In genomic region chr10:46541017-46541661, GRCh38 we compare ENCODE assay signal across 10 cellular contexts. TPM values are rescaled to one million over a fixed set of nuclear protein-coding genes. Genes with fewer than 3 reads are reported as not detected.
A peak's percentile ranks its signal among the peaks of the same experiment; 100 is the strongest.
DNase-seq lines count a peak whose midpoint lies in the region; ATAC-seq and TF ChIP-seq lines count a peak whose summit lies in the region.
"Had no signal": no experiment of that assay in that cellular context is flagged by ENCODE, and none has a peak within 500 bp of the region (broad histone marks: within the 10 kb centered on the region; RNA-seq: fewer than 3 reads in every experiment).

No MANE protein-coding gene starts in this region.

- no peak for TF ChIP-seq CTCF in IMR-90 (conservative IDR thresholded peaks at IDR 0.05; ENCODE audit: low read depth, low read length)
- no peak for TF ChIP-seq CTCF in esophagus squamous epithelium (IDR thresholded peaks at IDR 0.05)
- peak; percentile 67 for TF ChIP-seq CTCF in nephron progenitor cell (IDR thresholded peaks at IDR 0.05)

- in situ Hi-C loops in ACHN (cut with HindIII; ENCODE audit: low pct_ligation_motif_present, low pct_unique_long_range_greater_than_20kb, low sequenced_read_pairs) (loop anchor here (25.0 kb wide), 1 partner anchor 896 kb away; no protein-coding TSS in a partner anchor), IMR-90 (cut with MboI; ENCODE audit: low sequenced_read_pairs) (loop anchor here (25.0 kb wide), 2 partner anchors 871 to 1554 kb away; partner anchors contain the start of gene DEPP1)

- peak overlapping the region; percentile 98 for H4K5ac ChIP-seq in IMR-90 (ENCODE audit: low read depth, low read length)

- no peak overlapping the region for H3K27ac Mint-ChIP-seq in nephron progenitor cell
- H3K27ac Mint-ChIP-seq: dendritic cell treated with granulocyte-macrophage colony-stimulating factor and Interleukin-4, amounts not matched to agents 40 ng/mL and 50 ng/mL, for 4 days had no signal

- no peak for TF ChIP-seq RAD21 in IMR-90 (IDR thresholded peaks at IDR 0.05; ENCODE audit: low read length)

- no TSS peak for BruUV-seq in IMR-90 (replicated peaks; lab: Mats Ljungman, UMichigan)

- H3K9me1 ChIP-seq in IMR-90 (ENCODE audit: insufficient read depth, low read length): peaks cover 18% of the 10 kb centered on the region

- H4K91ac ChIP-seq in IMR-90 (ENCODE audit: insufficient read depth, low read depth, low read length): peak overlapping the region; percentile 100

- POLR2A ChIA-PET in IMR-90 (lab: Charles Lee; ENCODE audit: unreplicated experiment): no interaction called here

- H3K4ac ChIP-seq in IMR-90 (ENCODE audit: low read depth, low read length): peak overlapping the region; percentile 96

- peak overlapping the region; percentile 76 for H3K4me3 Mint-ChIP-seq in nephron progenitor cell
- H3K4me3 Mint-ChIP-seq: dendritic cell treated with granulocyte-macrophage colony-stimulating factor and Interleukin-4, amounts not matched to agents 40 ng/mL and 50 ng/mL, for 4 days had no signal

- peak overlapping the region; percentile 83 for H2AFZ ChIP-seq in IMR-90 (replicated peaks; ENCODE audit: low read length, poor library complexity)

- H3K4me1 ChIP-seq in IMR-90 (ENCODE audit: control insufficient read depth, insufficient read depth, low read length): peaks cover 16% of the 10 kb centered on the region
- peaks cover 16 to 52% (median 21%) of the 10 kb centered on the region in 3 donors for H3K4me1 ChIP-seq in esophagus squamous epithelium

- peak overlapping the region; percentile 73 to 78; a peak in 3 of 4 replicates for H4K8ac ChIP-seq in IMR-90 (ENCODE audit: low read depth in 2 of 2, low read length in 2 of 2)

- dilution Hi-C loops in IMR-90 (cut with HindIII; ENCODE audit: low sequenced_read_pairs, unreplicated experiment): no loop called here

- H3K4me1 Mint-ChIP-seq in nephron progenitor cell: peaks cover 9% of the 10 kb centered on the region

- H3K9me3 ChIP-seq in IMR-90 (ENCODE audit: control insufficient read depth, insufficient read depth, low read length) (no peaks in the 10 kb centered on the region), esophagus squamous epithelium (no peaks in the 10 kb centered on the region)

- H2BK20ac ChIP-seq in IMR-90 (ENCODE audit: low read depth, low read length): peak overlapping the region; percentile 82

- H4K20me1 ChIP-seq in IMR-90 (ENCODE audit: insufficient read depth, low read length): no peaks in the 10 kb centered on the region

- H3K9ac ChIP-seq in IMR-90 (ENCODE audit: low read depth, low read length): peak overlapping the region; percentile 60; the same call in 1 of the 2 replicates

- ATAC-seq in IMR-90 (ENCODE audit: low read depth) (no peak), HG03460 (IDR thresholded peaks at IDR 0.05; ENCODE audit: unreplicated experiment) (no peak), GM21737 (IDR thresholded peaks at IDR 0.05; ENCODE audit: unreplicated experiment) (no peak)

- H3K27me3 ChIP-seq in IMR-90 (ENCODE audit: control insufficient read depth, insufficient read depth, low read length) (peaks cover 2% of the 10 kb centered on the region), esophagus squamous epithelium (peaks cover 0 to 33% (median 0%) of the 10 kb centered on the region in 4 donors)

- peak overlapping the region; percentile 67 for H2AK9ac ChIP-seq in IMR-90 (replicated peaks; ENCODE audit: low read depth, low read length, poor library complexity)

- H3K23ac ChIP-seq in IMR-90 (ENCODE audit: low read depth, low read length): peak overlapping the region; percentile 35

- TF ChIP-seq POLR2A in IMR-90 (IDR thresholded peaks at IDR 0.05; ENCODE audit: low read depth, low read length) (no peak), esophagus squamous epithelium (IDR thresholded peaks at IDR 0.05) (no peak)

- H3K4me2 ChIP-seq in IMR-90 (ENCODE audit: low read depth, low read length): no peak overlapping the region

- CTCF ChIA-PET in IMR-90 (lab: Yijun Ruan, JAX): interaction anchor here (1.6 to 2.0 kb wide), 2 partner anchors 11 to 24 kb away, joined by 3 to 5 read pairs; no protein-coding TSS in a partner anchor

- no peaks in the 10 kb centered on the region for H3K36me3 Mint-ChIP-seq in nephron progenitor cell (ENCODE audit: low read depth)

- no peaks in the 10 kb centered on the region for H3K9me3 Mint-ChIP-seq in nephron progenitor cell
- H3K9me3 Mint-ChIP-seq: dendritic cell treated with granulocyte-macrophage colony-stimulating factor and Interleukin-4, amounts not matched to agents 40 ng/mL and 50 ng/mL, for 4 days had no signal

- WGBS in IMR-90 (ENCODE audit: extremely low coverage in 2 of 2, insufficient read length in 1 of 2), 2 experiments: 5% methylated on average over 11 of the region's 42 CpGs; no CpG with 5 or more reads in 1 of the 2 experiments
- WGBS in esophagus squamous epithelium, 2 donors: 15 to 19% methylated on average over 14 to 26 of the region's 42 CpGs

- H3K14ac ChIP-seq in IMR-90 (replicated peaks; ENCODE audit: low read depth, low read length): peak overlapping the region; percentile 73

- H2BK120ac ChIP-seq in IMR-90 (ENCODE audit: low read depth, low read length): peak overlapping the region; percentile 98

- no peak overlapping the region for H3K4me3 ChIP-seq in IMR-90 (ENCODE audit: insufficient read depth, low read depth, low read length)
- peak overlapping the region in 3 of 4 donors; percentile 26 to 58 (median 32) for H3K4me3 ChIP-seq in esophagus squamous epithelium

- H3K27me3 Mint-ChIP-seq in nephron progenitor cell (ENCODE audit: low read depth, poor library complexity): peaks cover 25% of the 10 kb centered on the region

- peak overlapping the region; percentile 89 for H3K27ac ChIP-seq in IMR-90 (ENCODE audit: insufficient read depth, low read length)
- H3K27ac ChIP-seq in esophagus squamous epithelium: no peak overlapping the region

- H3K56ac ChIP-seq in IMR-90 (ENCODE audit: extremely low read depth, insufficient read depth, low read length): peak overlapping the region; percentile 90; the same call in 1 of the 2 replicates

- peak overlapping the region; percentile 74 for H2BK5ac ChIP-seq in IMR-90 (ENCODE audit: low read depth, low read length, poor library complexity, severe bottlenecking)

- peak overlapping the region; percentile 91 for H2AK5ac ChIP-seq in IMR-90 (ENCODE audit: low read depth, low read length)

- DNase-seq in ACHN (peak; percentile 33), IMR-90 (no peak), esophagus squamous epithelium (lab: John Stamatoyannopoulos, UW) (no peak), nephron progenitor cell (peak; percentile 93), cerebellar cortex (ENCODE audit: low spot score) (no peak), GDM1 (lab: John Stamatoyannopoulos, UW) (no peak)
- DNase-seq: GOT3 had no signal

- no peaks in the 10 kb centered on the region for H3K36me3 ChIP-seq in IMR-90 (ENCODE audit: control insufficient read depth, insufficient read depth, low read length)
- no peaks in the 10 kb centered on the region for H3K36me3 ChIP-seq in esophagus squamous epithelium

- 0 out of 4 replicates have a peak, but pooled peaks cover 0 to 3% of the 10 kb centered on the region in 2 experiments for H3K79me1 ChIP-seq in IMR-90 (ENCODE audit: low read depth in 1 of 2, low read length in 2 of 2)

- H3K18ac ChIP-seq in IMR-90 (ENCODE audit: low read depth, low read length): peak overlapping the region; percentile 93

- intact Hi-C loops in IMR-90 (cut with micrococcal nuclease): no loop called here
- intact Hi-C loops in esophagus squamous epithelium (cut with DNase I): no loop called here

- peak overlapping the region; percentile 18; the same call in 2 of the 3 replicates for H2BK15ac ChIP-seq in IMR-90 (ENCODE audit: low read depth, low read length)

TF ChIP-seq in IMR-90, 13 proteins besides CTCF, POLR2A, EP300 and RAD21:
- TF ChIP-seq RCOR1 (IDR thresholded peaks at IDR 0.05; ENCODE audit: insufficient replicate concordance, low read length) (no peak), FOS (IDR thresholded peaks at IDR 0.05; ENCODE audit: low read depth, low read length) (no peak), MAZ (IDR thresholded peaks at IDR 0.05; ENCODE audit: borderline replicate concordance, low read depth, low read length) (no peak), ELK1 (IDR thresholded peaks at IDR 0.05; ENCODE audit: borderline replicate concordance, low read depth, low read length) (no peak), MXI1 (IDR thresholded peaks at IDR 0.05; ENCODE audit: borderline replicate concordance, low read depth, low read length) (no peak), RFX5 (IDR thresholded peaks at IDR 0.05; ENCODE audit: low read depth, low read length) (no peak), CEBPB (IDR thresholded peaks at IDR 0.05; ENCODE audit: low read depth, low read length) (no peak), NFE2L2 (IDR thresholded peaks at IDR 0.05; ENCODE audit: low read depth, low read length) (no peak), SMC3 (IDR thresholded peaks at IDR 0.05; ENCODE audit: low read depth, low read length) (no peak), USF2 (IDR thresholded peaks at IDR 0.05; ENCODE audit: low read depth, low read length) (no peak)
TF ChIP-seq in IMR-90: peak in this region for 0.

RNA-seq across cellular contexts. Expression of gene GPRIN2, which starts 15.3 kb away (rescaled TPM):
- total RNA-seq in IMR-90 (2012; rRNA removed): under 0.01 TPM in 1 of 2 replicates, not detected in the other
- polyA plus RNA-seq in IMR-90 (2012; rRNA removed): not detected in 2 replicates
- not detected in 2 replicates for polyA plus RNA-seq in IMR-90 (2012; cell fraction: cytosol; rRNA removed)
- polyA plus RNA-seq in IMR-90 (2012; cell fraction: nucleus; rRNA removed; ENCODE audit: low replicate concordance): 0.11 and 0.37 TPM in 2 replicates
- total RNA-seq in esophagus squamous epithelium: 1 to 10 TPM; 7.6 to 8.3 (median 8.1) TPM

RNA-seq across cellular contexts. Expression of gene SYT15, which starts 37.8 kb away (rescaled TPM):
- total RNA-seq in IMR-90 (2012; rRNA removed) (0.54 and 1.1 TPM in 2 replicates), esophagus squamous epithelium (1 to 10 TPM in 2 of 4 donors, under 1 TPM in 2; 0.31 to 2.7 (median 1.0) TPM)
- polyA plus RNA-seq in IMR-90 (2012; rRNA removed): 0.42 and 0.68 TPM in 2 replicates
- 0.09 and 0.25 TPM in 2 replicates for polyA plus RNA-seq in IMR-90 (2012; cell fraction: cytosol; rRNA removed)
- polyA plus RNA-seq in IMR-90 (2012; cell fraction: nucleus; rRNA removed; ENCODE audit: low replicate concordance): 0.41 and 0.94 TPM in 2 replicates

Comparison
In these comparisons a context has a peak if more than half of its experiments do, and no peak if none do; other contexts are left out.
1. DNase-seq: peak in ACHN (single experiment) and nephron progenitor cell (single experiment); none in IMR-90 (single experiment), esophagus squamous epithelium (single experiment), cerebellar cortex (single experiment) and GDM1 (single experiment).